10 cellular contexts compared by ENCODE assay signal in the genomic region with DNA sequence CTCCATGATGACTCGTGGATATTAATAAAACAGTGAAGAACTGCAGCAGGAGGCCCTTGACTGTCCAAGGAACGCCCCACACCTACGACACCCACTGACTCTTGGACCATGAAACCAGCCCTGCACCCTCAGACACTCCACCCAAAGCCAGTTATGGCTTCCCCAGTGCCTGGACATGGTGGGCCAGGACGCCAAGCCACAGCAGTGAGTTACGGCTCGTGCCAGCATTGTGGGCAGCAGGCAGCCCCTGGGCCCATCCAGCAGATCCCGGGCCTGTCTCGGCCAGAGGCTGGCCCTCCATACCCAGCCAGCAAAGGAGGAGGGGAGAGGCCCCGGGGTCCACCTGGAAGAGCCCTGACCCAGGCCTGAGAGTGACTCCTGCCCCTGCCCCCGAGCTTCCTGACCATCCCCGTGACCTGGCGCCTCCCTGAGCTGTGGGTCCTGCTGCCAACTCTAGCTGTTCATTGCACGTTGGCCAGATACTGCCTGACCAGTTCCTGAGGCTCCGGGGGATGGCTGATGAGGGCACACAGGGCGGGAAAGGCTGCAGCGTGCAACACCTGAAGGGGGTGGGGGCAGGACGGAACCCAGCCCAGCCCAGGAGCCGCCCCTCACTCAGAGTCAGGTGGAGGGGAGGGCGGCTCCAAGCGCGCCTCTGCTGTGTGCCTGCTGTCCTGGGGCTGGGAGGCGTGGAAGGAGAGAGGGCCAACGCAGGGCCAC. TPM values are rescaled to one million over a fixed set of nuclear protein-coding genes. Genes with fewer than 3 reads are reported as not detected.
DNase-seq lines count a peak whose midpoint lies in the region; ATAC-seq, FAIRE-seq and TF ChIP-seq lines count a peak whose summit lies in the region.
"Had no signal": no experiment of that assay in that cellular context is flagged by ENCODE, and none has a peak within 500 bp of the region (broad histone marks: within the 10 kb centered on the region; RNA-seq: fewer than 3 reads in every experiment).

No MANE protein-coding gene starts in this region.

- H3K4me3 ChIP-seq in HUES6 (ENCODE audit: low read depth, low read length) = peak overlapping the region; percentile 63
- H3K4me3 ChIP-seq in HepG2 (replicated peaks in 1 of 3; ENCODE audit: insufficient read depth in 1 of 3, low read depth in 2 of 3, low read length in 3 of 3) = peak overlapping the region in 2 of 3 experiments; percentile 63 to 71; a peak in 4 of 6 replicates
- H3K4me3 ChIP-seq in stomach smooth muscle (ENCODE audit: low read length in 2 of 2) = peak overlapping the region in 1 of 2 donors; percentile 54
- H3K4me3 ChIP-seq: GM12878 had no signal

- no peak for TF ChIP-seq POLR2A in HepG2 (IDR thresholded peaks at IDR 0.05; ENCODE audit: insufficient read depth in 1 of 2, low read depth in 2 of 2, low read length in 2 of 2)

- ATAC-seq in HepG2 (no peak), HG02852 (IDR thresholded peaks at IDR 0.05; ENCODE audit: unreplicated experiment) (no peak)
- ATAC-seq: GM12878 had no signal

- in situ Hi-C loops in HepG2 (cut with HindIII; ENCODE audit: extremely low pct_ligation_motif_present, low pct_unique_long_range_greater_than_20kb) = no loop called here

- peak overlapping the region; percentile 77 for H3K4me3 Mint-ChIP-seq in dendritic cell treated with granulocyte-macrophage colony-stimulating factor and Interleukin-4, amounts not matched to agents 40 ng/mL and 50 ng/mL, for 4 days

- peak overlapping the region; percentile 97 for H3K4me2 ChIP-seq in HepG2 (ENCODE audit: low read depth, low read length)

- peaks cover 6% of the 10 kb centered on the region for H3K27me3 Mint-ChIP-seq in dendritic cell treated with granulocyte-macrophage colony-stimulating factor and Interleukin-4, amounts not matched to agents 40 ng/mL and 50 ng/mL, for 4 days

- peak overlapping the region; percentile 92 for H3K27ac Mint-ChIP-seq in dendritic cell treated with granulocyte-macrophage colony-stimulating factor and Interleukin-4, amounts not matched to agents 40 ng/mL and 50 ng/mL, for 4 days

- POLR2A ChIA-PET in HepG2 (lab: Yijun Ruan, JAX) = interaction anchor here (1.4 to 1.5 kb wide), 3 partner anchors 9 to 13 kb away, joined by 7 to 15 read pairs (median 8); no protein-coding TSS in a partner anchor

- no peaks in the 10 kb centered on the region for H3K79me2 ChIP-seq in HepG2 (ENCODE audit: insufficient read depth, low read length)

- H3K9me3 ChIP-seq in HUES6 (ENCODE audit: control insufficient read depth, insufficient read depth, low read depth, low read length) (no peaks in the 10 kb centered on the region), HepG2 (ENCODE audit: low read length) (no peaks in the 10 kb centered on the region), stomach smooth muscle (ENCODE audit: control insufficient read depth in 2 of 2, low read length in 2 of 2) (no peaks in the 10 kb centered on the region)

- BruUV-seq in HepG2 (replicated peaks; lab: Mats Ljungman, UMichigan) = no TSS peak

- H3K27ac ChIP-seq in HUES6 (ENCODE audit: low read depth, low read length) (no peak overlapping the region), HepG2 (ENCODE audit: extremely low read length, insufficient read depth, low read length) (no peak overlapping the region), stomach smooth muscle (ENCODE audit: low read length) (peak overlapping the region; percentile 31)

- TF ChIP-seq CTCF in HepG2 (CRISPR knock-in tag; IDR thresholded peaks at IDR 0.05) = no peak

- intact Hi-C loops in dendritic cell treated with granulocyte-macrophage colony-stimulating factor and Interleukin-4, amounts not matched to agents 40 ng/mL and 50 ng/mL, for 4 days (cut with micrococcal nuclease) = no loop called here
- intact Hi-C loops in HepG2 (cut with micrococcal nuclease; ENCODE audit: unreplicated experiment) = loop anchor here (2.0 to 5.0 kb wide), 2 partner anchors 17 to 34 kb away; a partner anchor contains a TSS

- FAIRE-seq in HepG2 (lab: Jason Lieb, UNC) = no peak
- FAIRE-seq: GM12878 had no signal

- H3K4me1 ChIP-seq in HUES6 (ENCODE audit: control insufficient read depth, insufficient read depth, low read length) (peaks cover 42% of the 10 kb centered on the region), HepG2 (ENCODE audit: insufficient read depth, low read length) (peaks cover 79% of the 10 kb centered on the region), stomach smooth muscle (ENCODE audit: control insufficient read depth, insufficient read depth, low read length) (peaks cover 31% of the 10 kb centered on the region)

- TF ChIP-seq EP300 in HepG2 (IDR thresholded peaks at IDR 0.05; ENCODE audit: low read depth in 2 of 2, low read length in 2 of 2) = no peak
- TF ChIP-seq EP300 in HepG2 (CRISPR knock-in tag; IDR thresholded peaks at IDR 0.05; ENCODE audit: borderline replicate concordance) = no peak

- no peak for DNase-seq in HepG2 (ENCODE audit: low spot score)
- DNase-seq in GM03348 (ENCODE audit: low spot score) = no peak
- DNase-seq in NCI-H226 = no peak
- DNase-seq in AG08395 (ENCODE audit: low spot score) = no peak
- DNase-seq: activated T-cell treated with anti-CD3 and anti-CD28 coated beads, Interleukin-2, amount 50 U/mL, for 1 hour had no signal

- H3K36me3 Mint-ChIP-seq in dendritic cell treated with granulocyte-macrophage colony-stimulating factor and Interleukin-4, amounts not matched to agents 40 ng/mL and 50 ng/mL, for 4 days (ENCODE audit: low read depth) = peaks cover 32% of the 10 kb centered on the region

- H3K4me1 Mint-ChIP-seq in dendritic cell treated with granulocyte-macrophage colony-stimulating factor and Interleukin-4, amounts not matched to agents 40 ng/mL and 50 ng/mL, for 4 days (ENCODE audit: low read depth) = peaks cover 66% of the 10 kb centered on the region

- H3K9ac ChIP-seq in HUES6 (ENCODE audit: low read length) (no peak overlapping the region), HepG2 (ENCODE audit: insufficient read depth, low read depth, low read length) (no peak overlapping the region), stomach smooth muscle (ENCODE audit: low read length in 2 of 2) (no peak overlapping the region)

- H3K36me3 ChIP-seq in HUES6 (ENCODE audit: control insufficient read depth, insufficient read depth, low read length) (no peaks in the 10 kb centered on the region), HepG2 (replicated peaks in 1 of 2; ENCODE audit: control insufficient read depth in 1 of 2, insufficient read depth in 2 of 2, low read length in 2 of 2) (no peaks in the 10 kb centered on the region), stomach smooth muscle (ENCODE audit: control insufficient read depth in 2 of 2, insufficient read depth in 2 of 2, low read length in 2 of 2) (no peaks in the 10 kb centered on the region)

- WGBS in HepG2 (ENCODE audit: low lambda C conversion rate) = 84% methylated on average over 6 of the region's 23 CpGs

- no peak overlapping the region for H2AFZ ChIP-seq in HepG2 (ENCODE audit: low read length)

- no peaks in the 10 kb centered on the region for H3K27me3 ChIP-seq in HUES6 (ENCODE audit: control insufficient read depth, insufficient read depth, low read length)
- peaks cover 1 to 11% of the 10 kb centered on the region in 2 experiments; a peak in 3 of 5 replicates for H3K27me3 ChIP-seq in HepG2 (ENCODE audit: control insufficient read depth in 1 of 2, insufficient read depth in 2 of 2, low read length in 2 of 2)
- peaks cover 3 to 13% of the 10 kb centered on the region in 2 donors for H3K27me3 ChIP-seq in stomach smooth muscle (ENCODE audit: control insufficient read depth in 1 of 2, insufficient read depth in 2 of 2, low read length in 2 of 2)

- no peak for TF ChIP-seq RAD21 in HepG2 (CRISPR knock-in tag; IDR thresholded peaks at IDR 0.05)

- CTCF ChIA-PET in HepG2 (lab: Yijun Ruan, JAX; ENCODE audit: low intra/inter-chr PET ratio, low total read pairs) = no interaction called here

- H4K20me1 ChIP-seq in HepG2 (ENCODE audit: insufficient read depth, low read length) = no peaks in the 10 kb centered on the region

- no peaks in the 10 kb centered on the region for H3K9me3 Mint-ChIP-seq in dendritic cell treated with granulocyte-macrophage colony-stimulating factor and Interleukin-4, amounts not matched to agents 40 ng/mL and 50 ng/mL, for 4 days

RNA-seq across cellular contexts. Expression of a gene that starts 0.8 kb away (rescaled TPM):
- 0.07 TPM in 1 of 2 replicates, not detected in the other for total RNA-seq in HepG2 (2016; rRNA removed; fragmentation: Illumina TruSeq; extraction: Trizol)
- total RNA-seq in HepG2 (2016; cell fraction: cytosol; rRNA removed; fragmentation: Illumina TruSeq; extraction: Trizol; ENCODE audit: low read depth) = not detected in 2 replicates
- total RNA-seq in HepG2 (2016; cell fraction: insoluble cytoplasmic fraction; rRNA removed; fragmentation: Illumina TruSeq; extraction: Trizol) = 0.09 TPM in 1 of 2 replicates, not detected in the other
- total RNA-seq in HepG2 (2016; cell fraction: membrane; rRNA removed; fragmentation: Illumina TruSeq; extraction: Trizol) = not detected in 2 replicates
- total RNA-seq in HepG2 (2016; cell fraction: nucleus; rRNA removed; fragmentation: Illumina TruSeq; extraction: Trizol) = 0.62 TPM in 1 of 2 replicates, not detected in the other
- polyA plus RNA-seq in HepG2 (2011; rRNA removed) = 0.17 and 0.22 TPM in 2 replicates
- polyA plus RNA-seq in HepG2 (2011; cell fraction: cytosol; rRNA removed) = 0.10 and 0.16 TPM in 2 replicates
- polyA plus RNA-seq in HepG2 (2011; cell fraction: nucleus; rRNA removed) = 1.9 and 2.5 TPM in 2 replicates
- 0.21 and 0.29 TPM in 2 replicates for polyA plus RNA-seq in HepG2 (2012)
- polyA plus RNA-seq in HepG2 (2016; cell fraction: cytosol; fragmentation: Illumina TruSeq; extraction: Trizol; ENCODE audit: low read depth) = 0.07 TPM in 1 of 2 replicates, not detected in the other
- polyA plus RNA-seq in HepG2 (2016; cell fraction: insoluble cytoplasmic fraction; fragmentation: Illumina TruSeq; extraction: Trizol; ENCODE audit: low read depth) = not detected in 2 replicates
- polyA plus RNA-seq in HepG2 (2016; cell fraction: membrane; fragmentation: Illumina TruSeq; extraction: Trizol; ENCODE audit: low read depth) = not detected in 2 replicates
- 0.53 TPM in 1 of 2 replicates, not detected in the other for polyA plus RNA-seq in HepG2 (2016; cell fraction: nucleus; fragmentation: Illumina TruSeq; extraction: Trizol; ENCODE audit: insufficient read depth, low read depth)
- 0.12 TPM in 1 of 2 replicates, not detected in the other for polyA minus RNA-seq in HepG2 (2011; rRNA and poly(A)+ RNA removed; ENCODE audit: low replicate concordance)
- not detected in 2 replicates for polyA minus RNA-seq in HepG2 (2011; cell fraction: cytosol; rRNA and poly(A)+ RNA removed)
- 0.25 and 0.26 TPM in 2 replicates for polyA minus RNA-seq in HepG2 (2011; cell fraction: nucleus; rRNA and poly(A)+ RNA removed)

RNA-seq across cellular contexts. Expression of a gene that starts 13.8 kb away (rescaled TPM):
- 11.0 and 16.0 TPM in 2 replicates for total RNA-seq in HepG2 (2016; rRNA removed; fragmentation: Illumina TruSeq; extraction: Trizol)
- total RNA-seq in HepG2 (2016; cell fraction: cytosol; rRNA removed; fragmentation: Illumina TruSeq; extraction: Trizol; ENCODE audit: low read depth) = 6.7 and 8.0 TPM in 2 replicates
- 10.1 and 16.2 TPM in 2 replicates for total RNA-seq in HepG2 (2016; cell fraction: insoluble cytoplasmic fraction; rRNA removed; fragmentation: Illumina TruSeq; extraction: Trizol)
- total RNA-seq in HepG2 (2016; cell fraction: membrane; rRNA removed; fragmentation: Illumina TruSeq; extraction: Trizol) = 7.6 and 8.2 TPM in 2 replicates
- total RNA-seq in HepG2 (2016; cell fraction: nucleus; rRNA removed; fragmentation: Illumina TruSeq; extraction: Trizol) = 15.9 and 16.6 TPM in 2 replicates
- 6.5 and 11.5 TPM in 2 replicates for polyA plus RNA-seq in HepG2 (2011; rRNA removed)
- polyA plus RNA-seq in HepG2 (2011; cell fraction: cytosol; rRNA removed) = 4.1 and 4.4 TPM in 2 replicates
- 40.0 and 46.9 TPM in 2 replicates for polyA plus RNA-seq in HepG2 (2011; cell fraction: nucleus; rRNA removed)
- 7.4 and 8.9 TPM in 2 replicates for polyA plus RNA-seq in HepG2 (2012)
- 4.4 and 5.5 TPM in 2 replicates for polyA plus RNA-seq in HepG2 (2016; cell fraction: cytosol; fragmentation: Illumina TruSeq; extraction: Trizol; ENCODE audit: low read depth)
- polyA plus RNA-seq in HepG2 (2016; cell fraction: insoluble cytoplasmic fraction; fragmentation: Illumina TruSeq; extraction: Trizol; ENCODE audit: low read depth) = 8.5 and 12.2 TPM in 2 replicates
- 4.9 and 6.3 TPM in 2 replicates for polyA plus RNA-seq in HepG2 (2016; cell fraction: membrane; fragmentation: Illumina TruSeq; extraction: Trizol; ENCODE audit: low read depth)
- 33.7 and 41.8 TPM in 2 replicates for polyA plus RNA-seq in HepG2 (2016; cell fraction: nucleus; fragmentation: Illumina TruSeq; extraction: Trizol; ENCODE audit: insufficient read depth, low read depth)
- 3.4 and 4.4 TPM in 2 replicates for polyA minus RNA-seq in HepG2 (2011; rRNA and poly(A)+ RNA removed; ENCODE audit: low replicate concordance)
- polyA minus RNA-seq in HepG2 (2011; cell fraction: cytosol; rRNA and poly(A)+ RNA removed) = 1.4 TPM in 1 of 2 replicates, not detected in the other
- polyA minus RNA-seq in HepG2 (2011; cell fraction: nucleus; rRNA and poly(A)+ RNA removed) = 11.8 and 15.5 TPM in 2 replicates

RNA-seq across cellular contexts. Expression of a gene that starts 14.1 kb away (rescaled TPM):
- total RNA-seq in HepG2 (2016; rRNA removed; fragmentation: Illumina TruSeq; extraction: Trizol) = 753 and 1,048 TPM in 2 replicates
- 458 and 593 TPM in 2 replicates for total RNA-seq in HepG2 (2016; cell fraction: cytosol; rRNA removed; fragmentation: Illumina TruSeq; extraction: Trizol; ENCODE audit: low read depth)
- 792 and 1,109 TPM in 2 replicates for total RNA-seq in HepG2 (2016; cell fraction: insoluble cytoplasmic fraction; rRNA removed; fragmentation: Illumina TruSeq; extraction: Trizol)
- 613 and 660 TPM in 2 replicates for total RNA-seq in HepG2 (2016; cell fraction: membrane; rRNA removed; fragmentation: Illumina TruSeq; extraction: Trizol)
- total RNA-seq in HepG2 (2016; cell fraction: nucleus; rRNA removed; fragmentation: Illumina TruSeq; extraction: Trizol) = 219 and 249 TPM in 2 replicates
- polyA plus RNA-seq in HepG2 (2011; rRNA removed) = 301 and 305 TPM in 2 replicates
- polyA plus RNA-seq in HepG2 (2011; cell fraction: cytosol; rRNA removed) = 507 and 666 TPM in 2 replicates
- polyA plus RNA-seq in HepG2 (2011; cell fraction: nucleus; rRNA removed) = 133 and 152 TPM in 2 replicates
- 451 and 767 TPM in 2 replicates for polyA plus RNA-seq in HepG2 (2012)
- 482 and 603 TPM in 2 replicates for polyA plus RNA-seq in HepG2 (2016; cell fraction: cytosol; fragmentation: Illumina TruSeq; extraction: Trizol; ENCODE audit: low read depth)
- polyA plus RNA-seq in HepG2 (2016; cell fraction: insoluble cytoplasmic fraction; fragmentation: Illumina TruSeq; extraction: Trizol; ENCODE audit: low read depth) = 926 and 995 TPM in 2 replicates
- 496 and 594 TPM in 2 replicates for polyA plus RNA-seq in HepG2 (2016; cell fraction: membrane; fragmentation: Illumina TruSeq; extraction: Trizol; ENCODE audit: low read depth)
- polyA plus RNA-seq in HepG2 (2016; cell fraction: nucleus; fragmentation: Illumina TruSeq; extraction: Trizol; ENCODE audit: insufficient read depth, low read depth) = 426 and 431 TPM in 2 replicates
- 68.8 and 71.4 TPM in 2 replicates for polyA minus RNA-seq in HepG2 (2011; rRNA and poly(A)+ RNA removed; ENCODE audit: low replicate concordance)
- polyA minus RNA-seq in HepG2 (2011; cell fraction: cytosol; rRNA and poly(A)+ RNA removed) = 62.0 and 63.6 TPM in 2 replicates
- polyA minus RNA-seq in HepG2 (2011; cell fraction: nucleus; rRNA and poly(A)+ RNA removed) = 23.6 and 38.7 TPM in 2 replicates

RNA-seq across cellular contexts. Expression of a gene that starts 17.5 kb away (rescaled TPM):
- total RNA-seq in HepG2 (2016; rRNA removed; fragmentation: Illumina TruSeq; extraction: Trizol) = 24.2 and 28.6 TPM in 2 replicates
- total RNA-seq in HepG2 (2016; cell fraction: cytosol; rRNA removed; fragmentation: Illumina TruSeq; extraction: Trizol; ENCODE audit: low read depth) = 16.2 and 16.7 TPM in 2 replicates
- total RNA-seq in HepG2 (2016; cell fraction: insoluble cytoplasmic fraction; rRNA removed; fragmentation: Illumina TruSeq; extraction: Trizol) = 22.5 and 27.7 TPM in 2 replicates
- 36.9 and 38.9 TPM in 2 replicates for total RNA-seq in HepG2 (2016; cell fraction: membrane; rRNA removed; fragmentation: Illumina TruSeq; extraction: Trizol)
- 40.6 and 42.6 TPM in 2 replicates for total RNA-seq in HepG2 (2016; cell fraction: nucleus; rRNA removed; fragmentation: Illumina TruSeq; extraction: Trizol)
- 66.2 and 80.8 TPM in 2 replicates for polyA plus RNA-seq in HepG2 (2011; rRNA removed)
- polyA plus RNA-seq in HepG2 (2011; cell fraction: cytosol; rRNA removed) = 32.3 and 37.9 TPM in 2 replicates
- 406 and 428 TPM in 2 replicates for polyA plus RNA-seq in HepG2 (2011; cell fraction: nucleus; rRNA removed)
- 37.8 and 47.7 TPM in 2 replicates for polyA plus RNA-seq in HepG2 (2012)
- polyA plus RNA-seq in HepG2 (2016; cell fraction: cytosol; fragmentation: Illumina TruSeq; extraction: Trizol; ENCODE audit: low read depth) = 13.4 and 15.5 TPM in 2 replicates
- 20.0 and 26.4 TPM in 2 replicates for polyA plus RNA-seq in HepG2 (2016; cell fraction: insoluble cytoplasmic fraction; fragmentation: Illumina TruSeq; extraction: Trizol; ENCODE audit: low read depth)
- polyA plus RNA-seq in HepG2 (2016; cell fraction: membrane; fragmentation: Illumina TruSeq; extraction: Trizol; ENCODE audit: low read depth) = 26.7 and 30.4 TPM in 2 replicates
- polyA plus RNA-seq in HepG2 (2016; cell fraction: nucleus; fragmentation: Illumina TruSeq; extraction: Trizol; ENCODE audit: insufficient read depth, low read depth) = 92.0 and 96.8 TPM in 2 replicates
- polyA minus RNA-seq in HepG2 (2011; rRNA and poly(A)+ RNA removed; ENCODE audit: low replicate concordance) = 38.9 and 82.6 TPM in 2 replicates
- polyA minus RNA-seq in HepG2 (2011; cell fraction: cytosol; rRNA and poly(A)+ RNA removed) = 18.1 and 23.5 TPM in 2 replicates
- 119 and 121 TPM in 2 replicates for polyA minus RNA-seq in HepG2 (2011; cell fraction: nucleus; rRNA and poly(A)+ RNA removed)
